ENCODE assay signal across 24 cellular contexts in genomic region chr5:36369092-36369737, GRCh38.
A peak's percentile ranks its signal among the peaks of the same experiment; 100 is the strongest.
DNase-seq lines count a peak whose midpoint lies in the region; ATAC-seq, FAIRE-seq and TF ChIP-seq lines count a peak whose summit lies in the region.
"Had no signal": no experiment of that assay in that cellular context is flagged by ENCODE, and none has a peak within 500 bp of the region (broad histone marks: within the 10 kb centered on the region; RNA-seq: fewer than 3 reads in every experiment).

No MANE protein-coding gene starts in this region.

- no peak overlapping the region for H2AFZ ChIP-seq in fibroblast of lung (ENCODE audit: low read length)

- H3K4me2 ChIP-seq in fibroblast of lung (ENCODE audit: extremely low read depth, insufficient read depth, low read length) = no peak overlapping the region

- ATAC-seq in RWPE2 (ENCODE audit: low read depth) = peak; percentile 69
- no peak for ATAC-seq in activated T-cell treated with anti-CD3 and anti-CD28 coated beads, Interleukin-2, amount 50 U/mL, for 72 hours (replicated peaks in 1 of 2)
- ATAC-seq: natural killer cell treated with Interleukin-12 subunit alpha and Interleukin-12 subunit beta and Interleukin-15 and Interleukin-18, amount 100 ng/mL, for 72 hours; stimulated activated effector memory CD8-positive, alpha-beta T cell treated with anti-CD3 and anti-CD28 coated beads, Interleukin-12 subunit alpha, Interleukin-12 subunit beta, amount 100 ng/mL, for 72 hours had no signal

- H4K20me1 ChIP-seq in fibroblast of lung (ENCODE audit: control insufficient read depth, extremely low read depth, insufficient read depth, low read length) = no peaks in the 10 kb centered on the region

- CTCF ChIA-PET in MCF 10A (lab: Yijun Ruan, JAX) = interaction anchor here (0.5 to 1.1 kb wide), 4 partner anchors 12 to 63 kb away, joined by 3 to 6 read pairs (median 4); no protein-coding TSS in a partner anchor

- TF ChIP-seq CTCF in MCF 10A (IDR thresholded peaks at IDR 0.05; ENCODE audit: unreplicated experiment) (no peak), breast epithelium (IDR thresholded peaks at IDR 0.05) (no peak), RWPE2 (IDR thresholded peaks at IDR 0.05; ENCODE audit: poor library complexity, severe bottlenecking) (no peak), fibroblast of lung (conservative IDR thresholded peaks at IDR 0.05 in 1 of 2, IDR thresholded peaks at IDR 0.05 in 1 of 2; ENCODE audit: low read depth in 1 of 2, low read length in 2 of 2) (no peak)

- H3K79me2 ChIP-seq in fibroblast of lung (ENCODE audit: control insufficient read depth, insufficient read depth, low read length) = no peaks in the 10 kb centered on the region

- H3K9me3 Mint-ChIP-seq in MCF 10A (ENCODE audit: unreplicated experiment) = no peaks in the 10 kb centered on the region
- no peaks in the 10 kb centered on the region for H3K9me3 Mint-ChIP-seq in activated T-cell treated with anti-CD3 and anti-CD28 coated beads, Interleukin-2, amount 50 U/mL, for 72 hours
- H3K9me3 Mint-ChIP-seq: stimulated activated effector memory CD8-positive, alpha-beta T cell treated with anti-CD3 and anti-CD28 coated beads, Interleukin-12 subunit alpha, Interleukin-12 subunit beta, amount 100 ng/mL, for 72 hours had no signal

- peak; percentile 94 for DNase-seq in MCF 10A (ENCODE audit: unreplicated experiment)
- DNase-seq in breast epithelium (ENCODE audit: low spot score in 2 of 2) = no peak
- DNase-seq in RWPE2 (ENCODE audit: low spot score) = peak; percentile 73
- peak; percentile 47 to 68 for DNase-seq in fibroblast of lung (ENCODE audit: low read depth in 2 of 2)
- DNase-seq in urothelium cell line (ENCODE audit: low spot score) = peak; percentile 35
- no peak for DNase-seq in activated T-cell treated with anti-CD3 and anti-CD28 coated beads, Interleukin-2, amount 50 U/mL, for 72 hours
- no peak for DNase-seq in GM19239 (ENCODE audit: insufficient read length, low spot score)
- DNase-seq in activated effector memory CD4-positive, alpha-beta T cell treated with Interleukin-2 at 50 U/mL for 16 hours = no peak
- DNase-seq: 8988T; activated CD4-positive, alpha-beta T cell treated with anti-CD3 and anti-CD28 coated beads, Interleukin-2, amount 50 U/mL, for 1 hour; activated naive CD4-positive, alpha-beta T cell treated with anti-CD3 and anti-CD28 coated beads, Interleukin-2, amount 50 U/mL, for 16 hours; C1 segment of cervical spinal cord; DMS79 treated with DMSO at 0.1 percent for 48 hours; effector CD8-positive, alpha-beta T cell; hypothalamus; mesendoderm; NCI-H187 treated with DMSO at 0.1 percent for 48 hours; stimulated activated CD4-positive, alpha-beta T cell treated with anti-CD3 and anti-CD28 coated beads, Interleukin-12 subunit alpha, Interleukin-12 subunit beta, amount 100 ng/mL, for 4 hours; T-helper 9 cell; transverse colon had no signal

- no peak overlapping the region for H3K4me3 Mint-ChIP-seq in MCF 10A (ENCODE audit: unreplicated experiment)
- no peak overlapping the region for H3K4me3 Mint-ChIP-seq in activated T-cell treated with anti-CD3 and anti-CD28 coated beads, Interleukin-2, amount 50 U/mL, for 72 hours
- H3K4me3 Mint-ChIP-seq: natural killer cell treated with Interleukin-12 subunit alpha and Interleukin-12 subunit beta and Interleukin-15 and Interleukin-18, amount 100 ng/mL, for 72 hours; stimulated activated effector memory CD8-positive, alpha-beta T cell treated with anti-CD3 and anti-CD28 coated beads, Interleukin-12 subunit alpha, Interleukin-12 subunit beta, amount 100 ng/mL, for 72 hours had no signal

- no TSS peak for BruUV-seq in MCF 10A (replicated peaks; lab: Mats Ljungman, UMichigan)

- no peak overlapping the region for H3K9ac ChIP-seq in fibroblast of lung (ENCODE audit: insufficient read depth, low read length)

- H3K4me1 ChIP-seq in breast epithelium (no peaks in the 10 kb centered on the region), RWPE2 (ENCODE audit: insufficient read depth, poor library complexity, severe bottlenecking) (peaks cover 15% of the 10 kb centered on the region), fibroblast of lung (ENCODE audit: control insufficient read depth, extremely low read depth, insufficient read depth, low read length) (peaks cover 5% of the 10 kb centered on the region)
- H3K4me1 ChIP-seq: SJSA1 had no signal

- intact Hi-C loops in MCF 10A (cut with micrococcal nuclease) = no loop called here
- intact Hi-C loops in breast epithelium (cut with DNase I; ENCODE audit: low total_unique reads) = loop anchor here (10.0 kb wide), 1 partner anchor 236 kb away; the partner anchor contains the start of gene SLC1A3

- H3K27ac ChIP-seq in breast epithelium = no peak overlapping the region
- H3K27ac ChIP-seq in RWPE2 (ENCODE audit: poor library complexity, severe bottlenecking) = peak overlapping the region; percentile 32
- H3K27ac ChIP-seq in fibroblast of lung (ENCODE audit: insufficient read depth, low read length) = no peak overlapping the region
- H3K27ac ChIP-seq: SJSA1 had no signal

- FAIRE-seq in urothelium cell line (lab: Jason Lieb, UNC) (no peak), GM19239 (lab: Jason Lieb, UNC) (no peak)

- H3K9me3 ChIP-seq in breast epithelium (no peaks in the 10 kb centered on the region), RWPE2 (ENCODE audit: severe bottlenecking) (no peaks in the 10 kb centered on the region), fibroblast of lung (ENCODE audit: control insufficient read depth, insufficient read depth, low read depth, low read length) (no peaks in the 10 kb centered on the region)
- H3K9me3 ChIP-seq: SJSA1, transverse colon had no signal

- POLR2A ChIA-PET in MCF 10A (lab: Yijun Ruan, JAX) = interaction anchor here (0.6 kb wide), 1 partner anchor 322 kb away, joined by 3 read pairs; no protein-coding TSS in a partner anchor

- no peaks in the 10 kb centered on the region for H3K27me3 Mint-ChIP-seq in MCF 10A (ENCODE audit: insufficient read depth, unreplicated experiment)
- H3K27me3 Mint-ChIP-seq in activated T-cell treated with anti-CD3 and anti-CD28 coated beads, Interleukin-2, amount 50 U/mL, for 72 hours (ENCODE audit: low read depth) = no peaks in the 10 kb centered on the region
- H3K27me3 Mint-ChIP-seq: progenitor cell of endocrine pancreas had no signal

- no peak overlapping the region for H3K4me3 ChIP-seq in breast epithelium
- H3K4me3 ChIP-seq in RWPE2 (ENCODE audit: severe bottlenecking) = no peak overlapping the region
- H3K4me3 ChIP-seq in fibroblast of lung (replicated peaks in 1 of 4; ENCODE audit: control extremely low read depth in 1 of 4, insufficient read depth in 1 of 4, low read depth in 3 of 4, low read length in 4 of 4) = no peak overlapping the region
- H3K4me3 ChIP-seq: SJSA1, transverse colon had no signal

- no peak for TF ChIP-seq POLR2A in breast epithelium (IDR thresholded peaks at IDR 0.05)

- no peaks in the 10 kb centered on the region for H3K27me3 ChIP-seq in breast epithelium
- H3K27me3 ChIP-seq in RWPE2 (ENCODE audit: insufficient read depth, poor library complexity, severe bottlenecking) = no peaks in the 10 kb centered on the region
- no peaks in the 10 kb centered on the region for H3K27me3 ChIP-seq in fibroblast of lung (ENCODE audit: control insufficient read depth, insufficient read depth, low read length)
- H3K27me3 ChIP-seq: SJSA1, transverse colon had no signal

- H3K36me3 ChIP-seq in breast epithelium (no peaks in the 10 kb centered on the region), RWPE2 (ENCODE audit: low read depth) (no peaks in the 10 kb centered on the region), fibroblast of lung (ENCODE audit: control insufficient read depth, insufficient read depth, low read length) (no peaks in the 10 kb centered on the region)
- H3K36me3 ChIP-seq: SJSA1, transverse colon had no signal

- peaks cover 48% of the 10 kb centered on the region for H3K4me1 Mint-ChIP-seq in MCF 10A (ENCODE audit: insufficient read depth, unreplicated experiment)
- no peaks in the 10 kb centered on the region for H3K4me1 Mint-ChIP-seq in activated T-cell treated with anti-CD3 and anti-CD28 coated beads, Interleukin-2, amount 50 U/mL, for 72 hours (ENCODE audit: low read depth)
- H3K4me1 Mint-ChIP-seq: stimulated activated effector memory CD8-positive, alpha-beta T cell treated with anti-CD3 and anti-CD28 coated beads, Interleukin-12 subunit alpha, Interleukin-12 subunit beta, amount 100 ng/mL, for 72 hours had no signal

- H3K27ac Mint-ChIP-seq in MCF 10A (ENCODE audit: low read depth, unreplicated experiment) = no peak overlapping the region
- no peak overlapping the region for H3K27ac Mint-ChIP-seq in activated T-cell treated with anti-CD3 and anti-CD28 coated beads, Interleukin-2, amount 50 U/mL, for 72 hours
- H3K27ac Mint-ChIP-seq: natural killer cell treated with Interleukin-12 subunit alpha and Interleukin-12 subunit beta and Interleukin-15 and Interleukin-18, amount 100 ng/mL, for 72 hours; progenitor cell of endocrine pancreas; stimulated activated effector memory CD8-positive, alpha-beta T cell treated with anti-CD3 and anti-CD28 coated beads, Interleukin-12 subunit alpha, Interleukin-12 subunit beta, amount 100 ng/mL, for 72 hours had no signal

- no peaks in the 10 kb centered on the region for H3K36me3 Mint-ChIP-seq in MCF 10A (ENCODE audit: insufficient read depth, unreplicated experiment)
- H3K36me3 Mint-ChIP-seq in activated T-cell treated with anti-CD3 and anti-CD28 coated beads, Interleukin-2, amount 50 U/mL, for 72 hours (ENCODE audit: insufficient read depth in 2 of 2) = no peaks in the 10 kb centered on the region
- H3K36me3 Mint-ChIP-seq: natural killer cell treated with Interleukin-12 subunit alpha and Interleukin-12 subunit beta and Interleukin-15 and Interleukin-18, amount 100 ng/mL, for 72 hours; stimulated activated effector memory CD8-positive, alpha-beta T cell treated with anti-CD3 and anti-CD28 coated beads, Interleukin-12 subunit alpha, Interleukin-12 subunit beta, amount 100 ng/mL, for 72 hours had no signal

Comparison
In these comparisons a context has a peak if more than half of its experiments do, and no peak if none do; other contexts are left out.
1. DNase-seq: peak in MCF 10A (single experiment), RWPE2 (single experiment), fibroblast of lung (2 of 2) and urothelium cell line (single experiment); none in breast epithelium (0 of 2), activated T-cell treated with anti-CD3 and anti-CD28 coated beads, Interleukin-2, amount 50 U/mL, for 72 hours (0 of 2), GM19239 (single experiment) and activated effector memory CD4-positive, alpha-beta T cell treated with Interleukin-2 at 50 U/mL for 16 hours (single experiment).